In the genomic region with DNA sequence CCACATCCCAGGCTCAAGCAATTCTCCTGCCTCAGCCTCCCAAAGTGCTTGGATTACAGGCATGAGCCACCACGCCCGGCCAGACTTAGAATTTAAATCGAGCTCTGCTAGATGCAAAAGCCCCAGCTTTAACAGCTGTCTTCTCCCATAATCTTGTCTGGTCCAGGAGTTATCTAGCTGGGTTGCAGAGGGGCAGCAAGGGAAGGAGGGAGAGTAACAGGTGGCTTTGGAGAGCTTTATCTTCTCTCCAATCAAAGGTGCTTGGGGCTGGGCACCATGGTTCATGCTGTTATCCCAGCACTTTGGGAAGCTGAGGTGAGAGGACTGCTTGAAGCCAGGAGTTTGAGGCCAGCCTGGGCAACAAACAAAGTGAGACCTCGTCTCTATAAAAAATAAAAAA, we compare ENCODE assay signal across 1 cellular context.
TF ChIP-seq lines count a peak whose summit lies in the region.

No MANE protein-coding gene starts in this region.

TF ChIP-seq in HepG2, 621 proteins besides CTCF, POLR2A, EP300 and RAD21:
- TF ChIP-seq ATM (IDR thresholded peaks at IDR 0.05; ENCODE audit: borderline replicate concordance) (no peak), RBM22 (optimal IDR thresholded peaks at IDR 0.05; ENCODE audit: low read length) (peak; percentile 20), WIZ (CRISPR knock-in tag; IDR thresholded peaks at IDR 0.05) (no peak), POLR2AphosphoS5 (IDR thresholded peaks at IDR 0.05; ENCODE audit: low read depth, low read length) (peak; percentile 35; the same call in 1 of the 2 replicates), PHB2 (IDR thresholded peaks at IDR 0.05; ENCODE audit: partially characterized antibody) (no peak), ZBTB3 (CRISPR knock-in tag; IDR thresholded peaks at IDR 0.05; ENCODE audit: borderline replicate concordance, low read depth) (no peak)
- TF ChIP-seq, protein P1, sequence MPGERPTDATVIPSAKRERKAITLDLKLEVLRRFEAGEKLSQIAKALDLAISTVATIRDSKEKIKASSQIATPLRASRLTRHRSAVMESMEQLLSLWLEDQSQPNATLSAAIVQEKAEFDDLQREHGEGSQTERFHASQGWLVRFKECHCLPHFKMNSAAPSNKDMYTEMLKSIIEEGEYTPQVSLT (CRISPR knock-in tag; IDR thresholded peaks at IDR 0.05; ENCODE audit: borderline replicate concordance, low read depth): no peak
- TF ChIP-seq, protein P2, sequence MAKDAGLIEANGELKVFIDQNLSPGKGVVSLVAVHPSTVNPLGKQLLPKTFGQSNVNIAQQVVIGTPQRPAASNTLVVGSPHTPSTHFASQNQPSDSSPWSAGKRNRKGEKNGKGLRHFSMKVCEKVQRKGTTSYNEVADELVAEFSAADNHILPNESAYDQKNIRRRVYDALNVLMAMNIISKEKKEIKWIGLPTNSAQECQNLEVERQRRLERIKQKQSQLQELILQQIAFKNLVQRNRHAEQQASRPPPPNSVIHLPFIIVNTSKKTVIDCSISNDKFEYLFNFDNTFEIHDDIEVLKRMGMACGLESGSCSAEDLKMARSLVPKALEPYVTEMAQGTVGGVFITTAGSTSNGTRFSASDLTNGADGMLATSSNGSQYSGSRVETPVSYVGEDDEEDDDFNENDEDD (CRISPR knock-in tag; IDR thresholded peaks at IDR 0.05; ENCODE audit: borderline replicate concordance): no peak
TF ChIP-seq in HepG2: peak in this region for 2.
